In genomic region chr19:32870981-32871451, GRCh38 we compare ENCODE assay signal across 31 cellular contexts. TPM values are rescaled to one million over a fixed set of nuclear protein-coding genes. Genes with fewer than 3 reads are reported as not detected.
DNase-seq lines count a peak whose midpoint lies in the region; ATAC-seq and TF ChIP-seq lines count a peak whose summit lies in the region.
"Had no signal": no experiment of that assay in that cellular context is flagged by ENCODE, and none has a peak within 500 bp of the region (broad histone marks: within the 10 kb centered on the region; RNA-seq: fewer than 3 reads in every experiment).

No MANE protein-coding gene starts in this region.

- H3F3A ChIP-seq in GM23338 (replicated peaks; ENCODE audit: low read depth) = no peaks in the 10 kb centered on the region

- H3K36me3 ChIP-seq in GM23338 (ENCODE audit: insufficient read depth) (no peaks in the 10 kb centered on the region), hepatocyte (replicated peaks; ENCODE audit: insufficient read depth, low read depth) (no peaks in the 10 kb centered on the region)
- H3K36me3 ChIP-seq: BE2C, breast epithelium had no signal

- DNase-seq in GM23338 (ENCODE audit: low spot score) (no peak), SK-MEL-5 (ENCODE audit: low read depth, low spot score) (peak; percentile 83), hepatocyte (ENCODE audit: low spot score) (no peak), posterior vena cava (ENCODE audit: low spot score) (peak; percentile 67), activated T-cell treated with anti-CD3 and anti-CD28 coated beads for 4 hours (no peak), COLO668 (lab: John Stamatoyannopoulos, UW; ENCODE audit: unreplicated experiment) (no peak)
- DNase-seq in activated CD4-positive, alpha-beta T cell treated with anti-CD3 and anti-CD28 coated beads for 4 hours = no peak
- DNase-seq: ACHN; activated effector memory CD4-positive, alpha-beta T cell treated with Interleukin-2 at 50 U/mL for 16 hours; activated T-cell treated with anti-CD3 and anti-CD28 coated beads, Interleukin-2, amount 50 U/mL, for 1 hour; BE2C; CD8-positive, alpha-beta memory T cell; effector CD8-positive, alpha-beta T cell; KBM-7; naive thymus-derived CD8-positive, alpha-beta T cell; NCI-H1105; NCI-H2029; NCI-H2227 treated with DMSO at 0.1 percent for 48 hours; NCI-H69; occipital lobe; Peyer's patch; retina; SIG-M5; stimulated activated CD4-positive, alpha-beta T cell treated with anti-CD3 and anti-CD28 coated beads, Interleukin-1b, Interleukin-23, amount 100 ng/mL, for 48 hours; stimulated activated naive CD4-positive, alpha-beta T cell treated with Interleukin-2 at 50 U/mL for 16 hours had no signal

- H3K4me3 ChIP-seq in GM23338 (no peak overlapping the region), hepatocyte (no peak overlapping the region)
- H3K4me3 ChIP-seq: breast epithelium, GM12878, smooth muscle cell had no signal

- TF ChIP-seq CTCF in GM23338 (conservative IDR thresholded peaks at IDR 0.05; ENCODE audit: low read depth in 2 of 2) (peak in 1 of 2 experiments; percentile 33; a peak in 2 of 4 replicates), hepatocyte (IDR thresholded peaks at IDR 0.05; ENCODE audit: poor library complexity) (no peak)

- in situ Hi-C loops in SK-MEL-5 (cut with HindIII; ENCODE audit: low pct_unique_long_range_greater_than_20kb, low sequenced_read_pairs) = no loop called here

- H3K9me2 ChIP-seq in GM23338 (ENCODE audit: insufficient read depth) = no peaks in the 10 kb centered on the region; the same call in 1 of the 2 replicates
- no peaks in the 10 kb centered on the region for H3K9me2 ChIP-seq in hepatocyte (replicated peaks; ENCODE audit: insufficient read depth)

- no peak for ATAC-seq in GM23338
- ATAC-seq: GM12878; naive thymus-derived CD8-positive, alpha-beta T cell had no signal

- H3K27me3 ChIP-seq in GM23338 (ENCODE audit: insufficient read depth) = no peaks in the 10 kb centered on the region
- H3K27me3 ChIP-seq in hepatocyte = no peaks in the 10 kb centered on the region
- H3K27me3 ChIP-seq: BE2C, breast epithelium, Peyer's patch had no signal

- H2AFZ ChIP-seq in GM23338 = peak overlapping the region; percentile 89; the same call in 1 of the 2 replicates
- no peak overlapping the region for H2AFZ ChIP-seq in hepatocyte

- H3K27ac ChIP-seq in GM23338 (ENCODE audit: low read depth) = no peak overlapping the region
- H3K27ac ChIP-seq in hepatocyte = peak overlapping the region; percentile 93
- H3K27ac ChIP-seq: breast epithelium had no signal

- no peaks in the 10 kb centered on the region for H3K9me3 ChIP-seq in hepatocyte (ENCODE audit: low read depth)
- H3K9me3 ChIP-seq: BE2C, breast epithelium, Peyer's patch had no signal

- intact Hi-C loops in posterior vena cava (cut with DNase I) = no loop called here

- WGBS in hepatocyte (ENCODE audit: low lambda C conversion rate, missing lambda C conversion rate) = 90% methylated on average over 12 of the region's 12 CpGs

- H3K79me2 ChIP-seq in GM23338 (replicated peaks; ENCODE audit: insufficient read depth) (no peaks in the 10 kb centered on the region), hepatocyte (no peaks in the 10 kb centered on the region)

- H3K4me1 ChIP-seq in GM23338 (ENCODE audit: insufficient read depth) = no peaks in the 10 kb centered on the region
- H3K4me1 ChIP-seq in hepatocyte (ENCODE audit: insufficient read depth) = peaks cover 6% of the 10 kb centered on the region
- H3K4me1 ChIP-seq: BE2C, breast epithelium had no signal

- peaks cover 4% of the 10 kb centered on the region for H3K27me3 Mint-ChIP-seq in GM23338 (ENCODE audit: insufficient read depth, low read depth, poor library complexity)
- H3K27me3 Mint-ChIP-seq: activated naive CD8-positive, alpha-beta T cell; naive thymus-derived CD8-positive, alpha-beta T cell had no signal

- H3K4me3 Mint-ChIP-seq in GM23338 = no peak overlapping the region
- H3K4me3 Mint-ChIP-seq: activated naive CD8-positive, alpha-beta T cell; CD8-positive, alpha-beta memory T cell; naive thymus-derived CD8-positive, alpha-beta T cell had no signal

- H3K36me3 Mint-ChIP-seq in GM23338 (ENCODE audit: low read depth) = no peaks in the 10 kb centered on the region
- H3K36me3 Mint-ChIP-seq: activated naive CD8-positive, alpha-beta T cell; CD8-positive, alpha-beta memory T cell; naive thymus-derived CD8-positive, alpha-beta T cell had no signal

- H3K4me1 Mint-ChIP-seq in GM23338 = peaks cover 11% of the 10 kb centered on the region; the same call in 2 of the 3 replicates
- H3K4me1 Mint-ChIP-seq: CD8-positive, alpha-beta memory T cell; naive thymus-derived CD8-positive, alpha-beta T cell had no signal

- H3K9me3 Mint-ChIP-seq in GM23338 = no peaks in the 10 kb centered on the region
- H3K9me3 Mint-ChIP-seq: CD8-positive, alpha-beta memory T cell; naive thymus-derived CD8-positive, alpha-beta T cell had no signal

- H3K4me2 ChIP-seq in GM23338 (no peak overlapping the region), hepatocyte (no peak overlapping the region)
- H3K4me2 ChIP-seq: smooth muscle cell had no signal

- H4K20me1 ChIP-seq in GM23338 (replicated peaks; ENCODE audit: insufficient read depth) = no peaks in the 10 kb centered on the region
- no peaks in the 10 kb centered on the region for H4K20me1 ChIP-seq in hepatocyte (ENCODE audit: insufficient read depth, poor library complexity, severe bottlenecking)

- H3K27ac Mint-ChIP-seq in GM23338 = no peak overlapping the region
- H3K27ac Mint-ChIP-seq: activated naive CD8-positive, alpha-beta T cell; CD8-positive, alpha-beta memory T cell had no signal

TF ChIP-seq in GM23338, 12 proteins besides CTCF, POLR2A, EP300 and RAD21 (continues in another document):
- TF ChIP-seq JUNB (IDR thresholded peaks at IDR 0.05; ENCODE audit: unreplicated experiment) (no peak), ZNF331 (CRISPR knock-in tag; IDR thresholded peaks at IDR 0.05; ENCODE audit: low read depth) (no peak), EZH2phosphoT487 (IDR thresholded peaks at IDR 0.05; ENCODE audit: unreplicated experiment) (no peak), ZNF114 (CRISPR knock-in tag; IDR thresholded peaks at IDR 0.05) (no peak), ETS1 (IDR thresholded peaks at IDR 0.05) (no peak), REST (IDR thresholded peaks at IDR 0.05; ENCODE audit: unreplicated experiment) (no peak), CREB1 (CRISPR knock-in tag; IDR thresholded peaks at IDR 0.05; ENCODE audit: low read depth) (no peak), POLR2AphosphoS5 (IDR thresholded peaks at IDR 0.05; ENCODE audit: low read depth) (no peak), EZH2 (IDR thresholded peaks at IDR 0.05; ENCODE audit: low read depth, unreplicated experiment) (no peak), NANOG (IDR thresholded peaks at IDR 0.05; ENCODE audit: borderline replicate concordance) (no peak), STAT1 (IDR thresholded peaks at IDR 0.05; ENCODE audit: unreplicated experiment) (no peak)

RNA-seq across cellular contexts. Expression of gene SLC7A9, which starts 1.4 kb away (rescaled TPM):
- not detected in 2 replicates for total RNA-seq in GM23338 (2014; rRNA removed; shearing (Covaris generic))
- 0.19 and 0.21 TPM in 2 replicates for polyA plus RNA-seq in GM23338 (2016; fragmentation: Nextera tagmentation; extraction: Ambion mirVana)
- total RNA-seq in SK-MEL-5 (2014; rRNA removed; shearing (Covaris generic)) = 0.18 TPM in 1 of 2 replicates, not detected in the other
- not detected in 2 replicates for polyA plus RNA-seq in SK-MEL-5 (2015; cell fraction: cytosol; rRNA removed)
- 0.65 TPM in 1 of 2 replicates, not detected in the other for polyA plus RNA-seq in SK-MEL-5 (2015; cell fraction: nucleus; rRNA removed)
- total RNA-seq in hepatocyte = 9.6 and 11.9 TPM in 2 replicates
- polyA plus RNA-seq in hepatocyte = 6.1 and 7.6 TPM in 2 replicates
- under 1 TPM in 1 of 2 donors, not detected in 1; 0.28 TPM for total RNA-seq in posterior vena cava
- total RNA-seq: HT1080, M059J, smooth muscle cell had no signal
- polyA plus RNA-seq: CD8-positive, alpha-beta memory T cell; GM12878; naive thymus-derived CD8-positive, alpha-beta T cell had no signal

Comparison
In these comparisons a context has a peak if more than half of its experiments do, and no peak if none do; other contexts are left out.
1. DNase-seq: peak in SK-MEL-5 (single experiment) and posterior vena cava (single experiment); none in GM23338 (single experiment), hepatocyte (single experiment), activated CD4-positive, alpha-beta T cell treated with anti-CD3 and anti-CD28 coated beads for 4 hours (0 of 2), activated T-cell treated with anti-CD3 and anti-CD28 coated beads for 4 hours (single experiment) and COLO668 (single experiment).